Comparison of ENCODE assay signal across 5 cellular contexts in genomic region chr9:41279033-41279432, GRCh38.
DNase-seq lines count a peak whose midpoint lies in the region; ATAC-seq and TF ChIP-seq lines count a peak whose summit lies in the region.
"Not testable (repeated sequence)": the region's sequence is repeated elsewhere in the genome, so short reads cannot be mapped to it uniquely, and the experiment has no call there.

No MANE protein-coding gene starts in this region.

- intact Hi-C loops in Right ventricle myocardium inferior (cut with DNase I); upper lobe of right lung (cut with DNase I): not testable (repeated sequence)

- not testable (repeated sequence) for DNase-seq in endothelial cell (ENCODE audit: low spot score); omental fat pad (ENCODE audit: low spot score); upper lobe of right lung
- peak; percentile 31 for DNase-seq in Right ventricle myocardium inferior (ENCODE audit: missing footprints)

- H3K4me3 ChIP-seq in upper lobe of right lung: not testable (repeated sequence)

- not testable (repeated sequence) for H3K36me3 ChIP-seq in upper lobe of right lung

- H3K9me3 Mint-ChIP-seq in endothelial cell (ENCODE audit: unreplicated experiment); stimulated activated memory B cell treated with anti-CD40 and anti-IgM and Interleukin-4, amounts not matched to agents 10 μg/mL and 1 μg/mL and 100 μg/mL, for 72 hours: not testable (repeated sequence)

- ATAC-seq in Right ventricle myocardium inferior: not testable (repeated sequence)
- ATAC-seq in omental fat pad (ENCODE audit: low FRiP score) (peak; percentile 19), upper lobe of right lung (peak; percentile 45)
- ATAC-seq in stimulated activated memory B cell treated with anti-CD40 and anti-IgM and Interleukin-4, amounts not matched to agents 10 μg/mL and 1 μg/mL and 100 μg/mL, for 72 hours: peak; percentile 12

- H3K27me3 Mint-ChIP-seq in endothelial cell (ENCODE audit: unreplicated experiment); stimulated activated memory B cell treated with anti-CD40 and anti-IgM and Interleukin-4, amounts not matched to agents 10 μg/mL and 1 μg/mL and 100 μg/mL, for 72 hours: not testable (repeated sequence)

- H3K4me3 Mint-ChIP-seq in endothelial cell (ENCODE audit: unreplicated experiment): peak overlapping the region; percentile 73
- H3K4me3 Mint-ChIP-seq in stimulated activated memory B cell treated with anti-CD40 and anti-IgM and Interleukin-4, amounts not matched to agents 10 μg/mL and 1 μg/mL and 100 μg/mL, for 72 hours: not testable (repeated sequence)

- not testable (repeated sequence) for H3K9me3 ChIP-seq in upper lobe of right lung

- not testable (repeated sequence) for TF ChIP-seq CTCF in endothelial cell (IDR thresholded peaks at IDR 0.05; ENCODE audit: unreplicated experiment); omental fat pad (IDR thresholded peaks at IDR 0.05); upper lobe of right lung (IDR thresholded peaks at IDR 0.05)

- not testable (repeated sequence) for H3K27ac ChIP-seq in upper lobe of right lung

- not testable (repeated sequence) for H3K27me3 ChIP-seq in upper lobe of right lung

- not testable (repeated sequence) for H3K36me3 Mint-ChIP-seq in endothelial cell (ENCODE audit: low read depth, unreplicated experiment); stimulated activated memory B cell treated with anti-CD40 and anti-IgM and Interleukin-4, amounts not matched to agents 10 μg/mL and 1 μg/mL and 100 μg/mL, for 72 hours

- H3K4me1 ChIP-seq in upper lobe of right lung: not testable (repeated sequence)

- H3K4me1 Mint-ChIP-seq in endothelial cell (ENCODE audit: unreplicated experiment); stimulated activated memory B cell treated with anti-CD40 and anti-IgM and Interleukin-4, amounts not matched to agents 10 μg/mL and 1 μg/mL and 100 μg/mL, for 72 hours: not testable (repeated sequence)

- not testable (repeated sequence) for H3K27ac Mint-ChIP-seq in endothelial cell (ENCODE audit: unreplicated experiment); stimulated activated memory B cell treated with anti-CD40 and anti-IgM and Interleukin-4, amounts not matched to agents 10 μg/mL and 1 μg/mL and 100 μg/mL, for 72 hours
